Comparison of ENCODE assay signal across 22 cellular contexts in the genomic region with DNA sequence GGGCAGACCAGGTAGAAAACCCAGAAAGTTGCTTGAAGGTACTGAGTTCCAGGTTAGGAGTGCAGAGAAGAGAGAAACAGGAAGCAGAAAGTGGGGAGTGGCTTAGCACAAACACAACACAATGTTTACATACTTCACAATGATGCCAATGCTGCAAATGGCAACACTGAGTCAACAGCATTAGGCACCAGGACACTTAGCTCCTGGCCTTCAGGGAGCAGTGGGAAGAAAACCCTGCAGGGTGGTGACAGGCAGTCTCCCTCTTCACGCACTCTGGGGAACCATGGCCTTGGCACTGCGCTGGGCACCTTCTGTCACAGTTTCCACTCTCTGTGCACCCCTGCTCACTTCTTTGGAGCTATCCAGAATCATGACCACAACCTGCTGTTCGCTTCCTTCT. TPM values are rescaled to one million over a fixed set of nuclear protein-coding genes. Genes with fewer than 3 reads are reported as not detected.
DNase-seq lines count a peak whose midpoint lies in the region; ATAC-seq, FAIRE-seq and TF ChIP-seq lines count a peak whose summit lies in the region.
"Had no signal": no experiment of that assay in that cellular context is flagged by ENCODE, and none has a peak within 500 bp of the region (broad histone marks: within the 10 kb centered on the region; RNA-seq: fewer than 3 reads in every experiment).

No MANE protein-coding gene starts in this region.

- no peak overlapping the region for H2AFZ ChIP-seq in PC-3 (ENCODE audit: low read length)

- no peaks in the 10 kb centered on the region for H3K9me2 ChIP-seq in PC-3 (replicated peaks; ENCODE audit: low read length)

- peak; percentile 64 for DNase-seq in DMS153 treated with DMSO at 0.1 percent for 48 hours (lab: John Stamatoyannopoulos, UW; ENCODE audit: unreplicated experiment)
- DNase-seq in NCI-H1436 (lab: John Stamatoyannopoulos, UW) = peak; percentile 59
- DNase-seq in PC-3 = peak; percentile 13
- DNase-seq in H54 (ENCODE audit: insufficient read length, low spot score) = no peak
- no peak for DNase-seq in NCI-H2196 treated with DMSO at 0.1 percent for 48 hours (lab: John Stamatoyannopoulos, UW; ENCODE audit: unreplicated experiment)
- no peak for DNase-seq in WERI-Rb-1
- DNase-seq: activated CD4-positive, alpha-beta T cell treated with anti-CD3 and anti-CD28 coated beads, Interleukin-2, amount 50 U/mL, for 1 hour; activated CD8-positive, alpha-beta memory T cell treated with anti-CD3 and anti-CD28 coated beads, Interleukin-2, amount 50 U/mL, for 48 hours; adrenal gland; CD8-positive, alpha-beta memory T cell; immature natural killer cell; Karpas-422; NCI-H1048; NCI-H2227 treated with DMSO at 0.1 percent for 48 hours; SIG-M5; stimulated activated CD4-positive, alpha-beta T cell treated with anti-CD3 and anti-CD28 coated beads, Interleukin-12 subunit alpha, Interleukin-12 subunit beta, amount 100 ng/mL, for 4 hours; T-cell had no signal

- no peak for FAIRE-seq in H54 (lab: Jason Lieb, UNC)

- POLR2A ChIA-PET in PC-3 (lab: Charles Lee; ENCODE audit: unreplicated experiment) = no interaction called here

- H3K9ac ChIP-seq in PC-3 (ENCODE audit: low read length) (no peak overlapping the region), mucosa of rectum (ENCODE audit: low read depth in 1 of 2, low read length in 2 of 2) (no peak overlapping the region)

- BruUV-seq in PC-3 (replicated peaks; lab: Mats Ljungman, UMichigan) = no TSS peak

- H3K4me1 ChIP-seq in PC-3 (ENCODE audit: insufficient read depth, low read length) (no peaks in the 10 kb centered on the region), mucosa of rectum (ENCODE audit: control insufficient read depth in 2 of 2, insufficient read depth in 2 of 2, low read length in 2 of 2) (peaks cover 3 to 13% of the 10 kb centered on the region in 2 donors)
- H3K4me1 ChIP-seq: breast epithelium had no signal

- H4K20me1 ChIP-seq in PC-3 (ENCODE audit: low read length) = no peaks in the 10 kb centered on the region

- TF ChIP-seq CTCF in PC-3 (conservative IDR thresholded peaks at IDR 0.05; ENCODE audit: low read depth, low read length) (no peak), WERI-Rb-1 (IDR thresholded peaks at IDR 0.05; ENCODE audit: low read depth, low read length) (no peak)

- H3K9me3 ChIP-seq in PC-3 (ENCODE audit: low read length) = no peaks in the 10 kb centered on the region
- H3K9me3 ChIP-seq in mucosa of rectum (ENCODE audit: control insufficient read depth in 2 of 2, low read length in 2 of 2) = no peaks in the 10 kb centered on the region
- no peaks in the 10 kb centered on the region for H3K9me3 ChIP-seq in WERI-Rb-1 (ENCODE audit: severe bottlenecking)
- H3K9me3 ChIP-seq: adrenal gland, breast epithelium, right atrium auricular region had no signal

- H3K27me3 ChIP-seq in PC-3 (ENCODE audit: low read length) = no peaks in the 10 kb centered on the region
- no peaks in the 10 kb centered on the region for H3K27me3 ChIP-seq in mucosa of rectum (ENCODE audit: control insufficient read depth in 2 of 2, insufficient read depth in 2 of 2, low read length in 2 of 2)
- no peaks in the 10 kb centered on the region for H3K27me3 ChIP-seq in WERI-Rb-1 (ENCODE audit: insufficient read depth, low read depth, severe bottlenecking)
- H3K27me3 ChIP-seq: adrenal gland, breast epithelium, right atrium auricular region had no signal

- H3K36me3 ChIP-seq in PC-3 (ENCODE audit: low read depth, low read length) = no peaks in the 10 kb centered on the region
- no peaks in the 10 kb centered on the region for H3K36me3 ChIP-seq in mucosa of rectum (ENCODE audit: control insufficient read depth in 2 of 2, insufficient read depth in 2 of 2, low read length in 2 of 2)
- no peaks in the 10 kb centered on the region for H3K36me3 ChIP-seq in WERI-Rb-1
- H3K36me3 ChIP-seq: adrenal gland, breast epithelium, right atrium auricular region had no signal

- peak; percentile 42; the same call in 1 of the 2 replicates for ATAC-seq in PC-3
- ATAC-seq in HG03196 (IDR thresholded peaks at IDR 0.05; ENCODE audit: unreplicated experiment) = no peak
- ATAC-seq: T-cell had no signal

- H3K27ac ChIP-seq in PC-3 (ENCODE audit: low read length) (no peak overlapping the region), mucosa of rectum (ENCODE audit: low read depth in 2 of 2, low read length in 2 of 2) (peak overlapping the region; percentile 28 to 43), WERI-Rb-1 (no peak overlapping the region)
- H3K27ac ChIP-seq: adrenal gland, right atrium auricular region had no signal

- CTCF ChIA-PET in PC-3 (lab: Charles Lee) = interaction anchor here (0.9 kb wide), 1 partner anchor 41 kb away, joined by 3 read pairs; no protein-coding TSS in a partner anchor

- TF ChIP-seq POLR2A in H54 (IDR thresholded peaks at IDR 0.05; ENCODE audit: low read depth, low read length) = no peak

- H3K4me3 ChIP-seq in PC-3 (ENCODE audit: low read length) (no peak overlapping the region), mucosa of rectum (ENCODE audit: low read length in 2 of 2) (no peak overlapping the region), WERI-Rb-1 (ENCODE audit: low read depth, low read length) (no peak overlapping the region)
- H3K4me3 ChIP-seq: adrenal gland, breast epithelium, lung, right atrium auricular region had no signal

- no peaks in the 10 kb centered on the region for H3F3A ChIP-seq in PC-3 (ENCODE audit: low read length, unreplicated experiment)

- intact Hi-C loops in PC-3 (cut with micrococcal nuclease) = no loop called here

- no peak overlapping the region for H3K4me2 ChIP-seq in PC-3 (ENCODE audit: low read length)

- H3K79me2 ChIP-seq in PC-3 (ENCODE audit: low read length) = no peaks in the 10 kb centered on the region

RNA-seq across cellular contexts. Expression of a gene that starts 7.3 kb away (rescaled TPM):
- 1.1 and 3.2 TPM in 2 replicates for total RNA-seq in PC-3 (2014; rRNA removed)

Comparison
In these comparisons a context has a peak if more than half of its experiments do, and no peak if none do; other contexts are left out.
1. DNase-seq: peak in DMS153 treated with DMSO at 0.1 percent for 48 hours (single experiment), NCI-H1436 (single experiment) and PC-3 (single experiment); none in H54 (single experiment), NCI-H2196 treated with DMSO at 0.1 percent for 48 hours (single experiment) and WERI-Rb-1 (single experiment).
2. H3K27ac ChIP-seq: peak in mucosa of rectum (2 of 2); none in PC-3 (single experiment) and WERI-Rb-1 (single experiment).